Comparison of ENCODE assay signal across 33 cellular contexts in the genomic region with DNA sequence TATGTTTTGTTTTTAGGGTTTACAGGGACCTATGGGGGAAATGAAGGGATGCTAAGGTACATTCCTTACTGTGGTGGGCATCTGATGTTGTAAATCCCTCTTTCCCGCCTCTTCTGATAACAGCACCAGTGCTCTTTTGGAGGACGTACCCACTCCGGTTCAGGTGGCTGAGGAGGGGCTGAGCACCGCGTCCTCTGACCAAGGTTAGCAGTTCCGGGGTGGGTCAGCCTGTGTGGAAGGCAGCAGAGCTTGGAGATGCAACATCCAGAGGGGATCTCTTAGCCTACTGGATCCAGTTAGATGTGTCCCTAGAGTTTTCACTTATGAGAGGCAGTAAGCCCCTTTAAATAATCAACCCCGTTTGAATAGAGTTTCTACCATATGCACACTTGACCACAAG.
"Had no signal": no experiment of that assay in that cellular context is flagged by ENCODE, and none has a peak within 500 bp of the region (broad histone marks: within the 10 kb centered on the region; RNA-seq: fewer than 3 reads in every experiment).

No MANE protein-coding gene starts in this region.

- H3K4me1 ChIP-seq: foreskin keratinocyte had no signal

- H3K9me3 Mint-ChIP-seq: activated B cell treated with CpG ODN at 0.5 μM for 24 hours; activated CD8-positive, alpha-beta T cell treated with anti-CD3 and anti-CD28 coated beads for 36 hours; activated T-cell treated with anti-CD3 and anti-CD28 coated beads, Interleukin-2, amount 50 U/mL, for 4 hours; activated T-helper 17 cell treated with anti-CD3 and anti-CD28 coated beads, Interleukin-2, amount 50 U/mL, for 72 hours; central memory CD8-positive, alpha-beta T cell; dendritic cell treated with granulocyte-macrophage colony-stimulating factor and Interleukin-4, amounts not matched to agents 40 ng/mL and 50 ng/mL, for 4 days; endodermal cell; T-helper 2 cell treated with Interferon-gamma antibody and Interleukin-4, amounts not matched to agents 5 μg/mL and 100 μg/mL, for 36 hours had no signal

- H3K36me3 Mint-ChIP-seq: activated naive CD8-positive, alpha-beta T cell had no signal

- DNase-seq: activated B cell treated with CpG ODN at 0.5 μM for 24 hours; activated CD4-positive, alpha-beta T cell treated with anti-CD3 and anti-CD28 coated beads for 48 hours; activated CD4-positive, alpha-beta T cell treated with anti-CD3 and anti-CD28 coated beads, Interleukin-2, amount 50 U/mL, for 1 hour; activated CD4-positive, alpha-beta T cell treated with anti-CD3 and anti-CD28 coated beads, Interleukin-2, amount 50 U/mL, for 48 hours; activated CD8-positive, alpha-beta memory T cell treated with anti-CD3 and anti-CD28 coated beads for 24 hours; activated CD8-positive, alpha-beta T cell treated with anti-CD3 and anti-CD28 coated beads for 36 hours; activated effector memory CD4-positive, alpha-beta T cell treated with Interleukin-2 at 50 U/mL for 16 hours; activated gamma-delta T cell treated with Interleukin-2 at 50 U/mL for 16 hours; activated naive CD4-positive, alpha-beta T cell treated with anti-CD3 and anti-CD28 coated beads, Interleukin-2, amount 50 U/mL, for 16 hours; activated naive CD4-positive, alpha-beta T cell treated with Interleukin-2 at 50 U/mL for 16 hours; activated T-cell treated with anti-CD3 and anti-CD28 coated beads, Interleukin-2, amount 50 U/mL, for 4 hours; amniotic stem cell; anterior cingulate cortex; brain microvascular endothelial cell; dorsolateral prefrontal cortex; effector memory CD4-positive, alpha-beta T cell; endodermal cell; foreskin keratinocyte; T-helper 1 cell; T-helper 17 cell; T1000; WERI-Rb-1 had no signal

- H3K27ac ChIP-seq: brain microvascular endothelial cell, coronary artery, dorsolateral prefrontal cortex, foreskin keratinocyte, gastroesophageal sphincter, WERI-Rb-1 had no signal

- H3K27ac Mint-ChIP-seq: activated B cell treated with CpG ODN at 0.5 μM for 24 hours; activated CD8-positive, alpha-beta T cell treated with anti-CD3 and anti-CD28 coated beads for 36 hours; activated naive CD8-positive, alpha-beta T cell; activated T-helper 17 cell treated with anti-CD3 and anti-CD28 coated beads, Interleukin-2, amount 50 U/mL, for 72 hours; dendritic cell treated with granulocyte-macrophage colony-stimulating factor and Interleukin-4, amounts not matched to agents 40 ng/mL and 50 ng/mL, for 4 days; endodermal cell; T-helper 17 cell; T-helper 2 cell treated with Interferon-gamma antibody and Interleukin-4, amounts not matched to agents 5 μg/mL and 100 μg/mL, for 36 hours had no signal

- H3K4me1 Mint-ChIP-seq: activated T-helper 17 cell treated with anti-CD3 and anti-CD28 coated beads, Interleukin-2, amount 50 U/mL, for 72 hours; central memory CD8-positive, alpha-beta T cell had no signal

- H3K4me3 Mint-ChIP-seq: activated B cell treated with CpG ODN at 0.5 μM for 24 hours; activated CD8-positive, alpha-beta T cell treated with anti-CD3 and anti-CD28 coated beads for 36 hours; activated naive CD8-positive, alpha-beta T cell; activated T-cell treated with anti-CD3 and anti-CD28 coated beads, Interleukin-2, amount 50 U/mL, for 4 hours; activated T-helper 17 cell treated with anti-CD3 and anti-CD28 coated beads, Interleukin-2, amount 50 U/mL, for 72 hours; central memory CD8-positive, alpha-beta T cell; dendritic cell treated with granulocyte-macrophage colony-stimulating factor and Interleukin-4, amounts not matched to agents 40 ng/mL and 50 ng/mL, for 4 days; endodermal cell; T-helper 17 cell; T-helper 2 cell treated with Interferon-gamma antibody and Interleukin-4, amounts not matched to agents 5 μg/mL and 100 μg/mL, for 36 hours had no signal

- FAIRE-seq: astrocyte, bronchial epithelial cell had no signal

- H3K4me3 ChIP-seq: coronary artery, dorsolateral prefrontal cortex, gastroesophageal sphincter had no signal

- ATAC-seq: activated CD4-positive, CD25-positive, alpha-beta regulatory T cell treated with anti-CD3 and anti-CD28 coated beads, Interleukin-2, amount 50 U/mL, for 24 hours; activated CD8-positive, alpha-beta T cell treated with anti-CD3 and anti-CD28 coated beads for 36 hours; activated T-cell treated with anti-CD3 and anti-CD28 coated beads, Interleukin-2, amount 50 U/mL, for 4 hours; activated T-helper 17 cell treated with anti-CD3 and anti-CD28 coated beads, Interleukin-2, amount 50 U/mL, for 72 hours; esophagus mucosa; foreskin keratinocyte; gastroesophageal sphincter; T-helper 17 cell had no signal

- H3K36me3 ChIP-seq: brain microvascular endothelial cell, gastroesophageal sphincter, WERI-Rb-1 had no signal
